ENCODE assay signal across 18 cellular contexts in genomic region chr3:128376516-128376915, GRCh38.
DNase-seq lines count a peak whose midpoint lies in the region; ATAC-seq and TF ChIP-seq lines count a peak whose summit lies in the region.
"Had no signal": no experiment of that assay in that cellular context is flagged by ENCODE, and none has a peak within 500 bp of the region (broad histone marks: within the 10 kb centered on the region; RNA-seq: fewer than 3 reads in every experiment).

No MANE protein-coding gene starts in this region.

- no peak for ATAC-seq in GM18868 (IDR thresholded peaks at IDR 0.05; ENCODE audit: unreplicated experiment)
- ATAC-seq: HCT116 had no signal

- H3K36me3 ChIP-seq in skeletal muscle tissue (ENCODE audit: control insufficient read depth in 3 of 3, insufficient read depth in 3 of 3, low read length in 3 of 3), result no peaks in the 10 kb centered on the region

- TF ChIP-seq CTCF in 22Rv1 (IDR thresholded peaks at IDR 0.05) (no peak), VCaP (conservative IDR thresholded peaks at IDR 0.05) (no peak)

- H3K4me1 ChIP-seq in skeletal muscle tissue (ENCODE audit: control insufficient read depth in 3 of 3, insufficient read depth in 3 of 3, low read length in 3 of 3), result peaks cover 68 to 82% (median 70%) of the 10 kb centered on the region in 3 donors

- no peaks in the 10 kb centered on the region for H3K27me3 ChIP-seq in skeletal muscle tissue (ENCODE audit: control insufficient read depth in 3 of 3, insufficient read depth in 3 of 3, low read length in 3 of 3)

- peak overlapping the region; percentile 98 for H3K27ac ChIP-seq in 22Rv1
- H3K27ac ChIP-seq in VCaP, result peak overlapping the region; percentile 100
- H3K27ac ChIP-seq in skeletal muscle tissue (ENCODE audit: low read depth, low read length), result peak overlapping the region; percentile 71
- H3K27ac ChIP-seq: RWPE1 had no signal

- peak overlapping the region in 2 of 3 donors; percentile 49 to 72 for H3K9ac ChIP-seq in skeletal muscle tissue (ENCODE audit: low read depth in 1 of 3, low read length in 3 of 3)

- no peaks in the 10 kb centered on the region for H3K9me3 ChIP-seq in skeletal muscle tissue (ENCODE audit: control insufficient read depth in 3 of 3, low read length in 3 of 3)

- H3K4me3 ChIP-seq in skeletal muscle tissue (ENCODE audit: low read length in 3 of 3), result peak overlapping the region in 1 of 3 donors; percentile 14

- DNase-seq in left kidney (ENCODE audit: low read depth, low spot score) (peak; percentile 74), NCI-H1694 (lab: John Stamatoyannopoulos, UW) (no peak), NCI-H226 (no peak)
- DNase-seq: Calu3, KBM-7, MV-4-11, NCI-H1105 treated with DMSO at 0.1 percent for 48 hours, NCI-H146, NCI-H2029, NCI-H510A, NCI-H69, SHP77 had no signal
